Comparison of ENCODE assay signal across 10 cellular contexts in the genomic region with DNA sequence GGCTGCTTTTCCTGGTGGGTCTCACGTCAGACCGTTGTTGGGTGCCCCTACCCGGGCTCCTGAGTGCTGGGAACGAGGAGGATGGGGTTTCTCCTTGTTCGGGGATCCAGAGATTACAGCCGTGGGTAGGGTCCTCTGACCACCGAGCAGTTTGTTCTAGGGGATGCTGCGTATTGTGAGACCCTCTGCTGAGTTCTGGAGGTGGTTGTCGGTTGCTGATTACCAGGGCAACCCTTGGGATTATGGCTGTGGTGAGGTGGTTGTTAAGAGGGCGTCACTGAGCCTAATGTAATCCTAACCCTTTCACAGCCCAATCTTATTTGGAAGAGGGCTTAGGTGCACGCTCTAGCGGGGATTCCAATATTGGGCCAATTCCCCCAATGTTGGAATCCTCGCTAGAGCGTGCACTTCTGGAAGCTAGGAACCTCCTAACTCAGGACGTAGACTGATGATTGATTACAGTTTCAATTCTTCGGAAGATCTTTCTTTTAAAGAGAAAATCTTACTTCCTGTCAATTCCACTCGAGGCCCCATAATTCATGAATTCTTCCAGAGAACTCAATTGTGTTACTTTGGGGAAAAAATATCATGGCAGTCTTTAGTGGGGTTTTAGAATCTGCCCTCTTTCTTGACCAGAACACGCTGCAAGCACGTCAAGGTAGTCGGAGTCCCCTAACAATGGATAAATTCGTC. TPM values are rescaled to one million over a fixed set of nuclear protein-coding genes. Genes with fewer than 3 reads are reported as not detected.
A peak's percentile ranks its signal among the peaks of the same experiment; 100 is the strongest.
DNase-seq lines count a peak whose midpoint lies in the region; ATAC-seq and TF ChIP-seq lines count a peak whose summit lies in the region.
"Had no signal": no experiment of that assay in that cellular context is flagged by ENCODE, and none has a peak within 500 bp of the region (broad histone marks: within the 10 kb centered on the region; RNA-seq: fewer than 3 reads in every experiment).

No MANE protein-coding gene starts in this region.

- WGBS in adrenal gland, 4 donors: 7 to 14% (median 10%) methylated on average over 13 to 21 of the region's 21 CpGs

- no peak for DNase-seq in HEK293T (ENCODE audit: extremely low spot score)
- DNase-seq in adrenal gland: no peak
- DNase-seq in left lung: no peak
- DNase-seq in AML-193 (lab: John Stamatoyannopoulos, UW): no peak
- DNase-seq in NCI-H2081 treated with DMSO at 0.1 percent for 48 hours (lab: John Stamatoyannopoulos, UW): no peak
- no peak for DNase-seq in DMS114 treated with DMSO at 0.1 percent for 48 hours (lab: John Stamatoyannopoulos, UW; ENCODE audit: unreplicated experiment)

- POLR2A ChIA-PET in HEK293T (lab: Yijun Ruan, JAX): interaction anchor here (1.1 to 2.4 kb wide), 5 partner anchors 46 to 146 kb away, joined by 3 to 5 read pairs (median 3); a partner anchor contains a TSS

- H3K36me3 ChIP-seq in BLaER1 (peaks cover 34% of the 10 kb centered on the region), adrenal gland (replicated peaks in 1 of 2) (no peaks in the 10 kb centered on the region), left lung (peaks cover 0 to 5% of the 10 kb centered on the region in 2 donors)

- H3K9me3 ChIP-seq in BLaER1 (no peaks in the 10 kb centered on the region), adrenal gland (replicated peaks in 1 of 3) (no peaks in the 10 kb centered on the region), left lung (no peaks in the 10 kb centered on the region)

- intact Hi-C loops in adrenal gland (cut with DNase I) (no loop called here), left lung (cut with DNase I) (no loop called here)

- CTCF ChIA-PET in HEK293T (lab: Yijun Ruan, JAX): no interaction called here

- TF ChIP-seq POLR2A in adrenal gland (IDR thresholded peaks at IDR 0.05): no peak

- H3K27me3 ChIP-seq in BLaER1 (no peaks in the 10 kb centered on the region; the same call in 1 of the 2 replicates), adrenal gland (no peaks in the 10 kb centered on the region), left lung (no peaks in the 10 kb centered on the region)

- ATAC-seq in left lung (peak; percentile 5), GM19467 (IDR thresholded peaks at IDR 0.05; ENCODE audit: unreplicated experiment) (no peak)

- H3K4me1 ChIP-seq in BLaER1 (peaks cover 31% of the 10 kb centered on the region), adrenal gland (replicated peaks in 1 of 2) (peaks cover 6 to 37% of the 10 kb centered on the region in 2 donors), left lung (peaks cover 15 to 47% of the 10 kb centered on the region in 2 donors)

- TF ChIP-seq CTCF in adrenal gland (IDR thresholded peaks at IDR 0.05) (no peak), left lung (IDR thresholded peaks at IDR 0.05) (no peak)

- H3K4me2 ChIP-seq in BLaER1: peak overlapping the region; percentile 91

- H4K20me1 ChIP-seq in BLaER1: peaks cover 24% of the 10 kb centered on the region

- H3K9ac ChIP-seq in BLaER1: peak overlapping the region; percentile 83

- peak overlapping the region; percentile 85 for H3K27ac ChIP-seq in BLaER1
- peak overlapping the region; percentile 83 to 98 (median 89) for H3K27ac ChIP-seq in adrenal gland
- peak overlapping the region; percentile 96 to 98 for H3K27ac ChIP-seq in left lung

- peak overlapping the region; percentile 89 for H3K4me3 ChIP-seq in BLaER1
- H3K4me3 ChIP-seq in adrenal gland: peak overlapping the region; percentile 19 to 86 (median 65)
- H3K4me3 ChIP-seq in left lung: peak overlapping the region; percentile 75 to 97

TF ChIP-seq in HEK293T, 16 proteins besides CTCF, POLR2A, EP300 and RAD21:
- TF ChIP-seq L3MBTL2 (conservative IDR thresholded peaks at IDR 0.05): 0 out of 2 replicates have a peak, but pooled peaks have one; percentile 8
- no peak for TF ChIP-seq FOXA1 (IDR thresholded peaks at IDR 0.05)
TF ChIP-seq in HEK293T: peak in this region for 1.

RNA-seq across cellular contexts. Expression of a gene that starts 0.5 kb away (rescaled TPM):
- total RNA-seq in adrenal gland (10 to 100 TPM in 1 of 8 donors, 1 to 10 TPM in 7; 2.3 to 12.5 (median 5.8) TPM), left lung (1 to 10 TPM; 5.2 to 5.8 TPM)
- 1 to 10 TPM; 1.3 to 6.0 (median 2.8) TPM for polyA plus RNA-seq in adrenal gland

RNA-seq across cellular contexts. Expression of a gene that starts 0.9 kb away (rescaled TPM):
- total RNA-seq in adrenal gland: 100 to 1,000 TPM; 351 to 736 (median 615) TPM
- 100 to 1,000 TPM in 2 of 3 donors, 10 to 100 TPM in 1; 96.8 to 489 (median 131) TPM for polyA plus RNA-seq in adrenal gland
- total RNA-seq in left lung: 100 to 1,000 TPM; 354 to 468 TPM

RNA-seq across cellular contexts. Expression of a gene that starts 35.9 kb away (rescaled TPM):
- total RNA-seq in adrenal gland (1 to 10 TPM in 4 of 8 donors, under 1 TPM in 3, not detected in 1; 0.39 to 2.9 (median 1.8) TPM), left lung (1 to 10 TPM in 1 of 2 donors, not detected in 1; 6.5 TPM)
- polyA plus RNA-seq in adrenal gland: 1 to 10 TPM in 1 of 3 donors, under 1 TPM in 2; 0.32 to 1.3 (median 0.54) TPM
- total RNA-seq: pulmonary artery endothelial cell had no signal
- polyA plus RNA-seq: IgD-negative memory B cell had no signal
